ENCODE assay signal across 15 cellular contexts in the genomic region with DNA sequence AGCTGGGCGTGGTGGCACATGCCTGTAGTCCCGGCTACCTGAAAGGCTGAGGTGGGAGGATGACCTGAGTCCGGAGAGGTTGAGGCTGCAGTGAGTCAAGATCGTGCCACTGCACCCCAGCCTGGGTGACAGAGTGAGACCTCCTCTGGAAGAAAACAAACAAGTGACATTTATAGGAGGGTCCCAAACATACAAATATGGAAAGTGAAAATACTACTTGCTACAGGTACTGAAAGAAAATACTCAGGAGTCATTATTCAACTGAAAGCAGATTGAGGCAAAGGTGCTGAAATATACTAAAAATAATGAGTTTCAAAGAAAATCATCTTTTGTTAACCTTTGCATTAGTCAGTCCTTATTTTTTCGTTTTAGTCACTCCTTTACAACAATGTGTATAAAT. TPM values are rescaled to one million over a fixed set of nuclear protein-coding genes. Genes with fewer than 3 reads are reported as not detected.
A peak's percentile ranks its signal among the peaks of the same experiment; 100 is the strongest.
DNase-seq lines count a peak whose midpoint lies in the region; ATAC-seq and TF ChIP-seq lines count a peak whose summit lies in the region.
"Had no signal": no experiment of that assay in that cellular context is flagged by ENCODE, and none has a peak within 500 bp of the region (broad histone marks: within the 10 kb centered on the region; RNA-seq: fewer than 3 reads in every experiment).

No MANE protein-coding gene starts in this region.

- TF ChIP-seq CTCF in HL-60 (IDR thresholded peaks at IDR 0.05; ENCODE audit: insufficient read depth, low read length), result no peak

- H3K4me3 Mint-ChIP-seq in activated CD4-positive, alpha-beta T cell treated with anti-CD3 and anti-CD28 coated beads, Interleukin-2, amount 10 ng/mL, durations not matched to agents 24 days and 14 days, result peak overlapping the region; percentile 39
- H3K4me3 Mint-ChIP-seq: IgD-negative memory B cell had no signal

- no peaks in the 10 kb centered on the region for H3K27me3 Mint-ChIP-seq in activated CD4-positive, alpha-beta T cell treated with anti-CD3 and anti-CD28 coated beads, Interleukin-2, amount 10 ng/mL, durations not matched to agents 24 days and 14 days
- H3K27me3 Mint-ChIP-seq: IgD-negative memory B cell had no signal

- H3K9me3 Mint-ChIP-seq in activated CD4-positive, alpha-beta T cell treated with anti-CD3 and anti-CD28 coated beads, Interleukin-2, amount 10 ng/mL, durations not matched to agents 24 days and 14 days, result peaks cover 6% of the 10 kb centered on the region
- H3K9me3 Mint-ChIP-seq: IgD-negative memory B cell had no signal

- H3K36me3 Mint-ChIP-seq in activated CD4-positive, alpha-beta T cell treated with anti-CD3 and anti-CD28 coated beads, Interleukin-2, amount 10 ng/mL, durations not matched to agents 24 days and 14 days (ENCODE audit: low read depth), result peaks cover 30% of the 10 kb centered on the region
- H3K36me3 Mint-ChIP-seq: IgD-negative memory B cell had no signal

- no peak overlapping the region for H3K4me3 ChIP-seq in HL-60 (replicated peaks; ENCODE audit: insufficient read depth, low read length)
- H3K4me3 ChIP-seq: dorsolateral prefrontal cortex, SJSA1, thyroid gland had no signal

- peak overlapping the region; percentile 1 for H3K27ac ChIP-seq in HL-60 (replicated peaks)
- H3K27ac ChIP-seq: SJSA1 had no signal

- H3K4me1 Mint-ChIP-seq in activated CD4-positive, alpha-beta T cell treated with anti-CD3 and anti-CD28 coated beads, Interleukin-2, amount 10 ng/mL, durations not matched to agents 24 days and 14 days, result peaks cover 46% of the 10 kb centered on the region

- intact Hi-C loops in activated CD4-positive, alpha-beta T cell treated with anti-CD3 and anti-CD28 coated beads, Interleukin-2, amount 10 ng/mL, durations not matched to agents 24 days and 14 days (cut with micrococcal nuclease), result loop anchor here (2.0 kb wide), 2 partner anchors 24 to 50 kb away; no protein-coding TSS in a partner anchor

- no peaks in the 10 kb centered on the region for H3K27me3 ChIP-seq in HL-60 (ENCODE audit: insufficient read depth, poor library complexity, severe bottlenecking)
- H3K27me3 ChIP-seq: dorsolateral prefrontal cortex, SJSA1, thyroid gland had no signal

- ATAC-seq in GM21576 (IDR thresholded peaks at IDR 0.05; ENCODE audit: unreplicated experiment) (peak; percentile 61), GM19395 (IDR thresholded peaks at IDR 0.05; ENCODE audit: unreplicated experiment) (no peak), GM19328 (IDR thresholded peaks at IDR 0.05; ENCODE audit: unreplicated experiment) (no peak), HG03469 (IDR thresholded peaks at IDR 0.05; ENCODE audit: unreplicated experiment) (no peak)

- H3K27ac Mint-ChIP-seq in activated CD4-positive, alpha-beta T cell treated with anti-CD3 and anti-CD28 coated beads, Interleukin-2, amount 10 ng/mL, durations not matched to agents 24 days and 14 days, result peak overlapping the region; percentile 88

- no peak for DNase-seq in activated CD4-positive, alpha-beta T cell treated with anti-CD3 and anti-CD28 coated beads, Interleukin-2, amount 10 ng/mL, durations not matched to agents 24 days and 14 days
- no peak for DNase-seq in activated CD4-positive, alpha-beta T cell treated with anti-CD3 and anti-CD28 coated beads, Interleukin-2, amount 50 U/mL, for 1 hour
- DNase-seq in HL-60 (ENCODE audit: low read depth in 1 of 2, low spot score in 1 of 2), result no peak
- peak; percentile 2 to 7 for DNase-seq in stimulated activated CD8-positive, alpha-beta memory T cell treated with anti-CD3 and anti-CD28 coated beads, Interleukin-15, amount 100 ng/mL, for 48 hours (ENCODE audit: low read depth in 2 of 2)
- DNase-seq: activated CD4-positive, alpha-beta T cell treated with anti-CD3 and anti-CD28 coated beads, Interleukin-2, amount 50 U/mL, for 4 hours; dorsolateral prefrontal cortex; NCI-H1417; retina; thyroid gland had no signal

RNA-seq across cellular contexts. Expression of gene ETV6, which starts 53.5 kb away (rescaled TPM):
- 114 and 119 TPM in 2 replicates for total RNA-seq in activated CD4-positive, alpha-beta T cell treated with anti-CD3 and anti-CD28 coated beads, Interleukin-2, amount 10 ng/mL, durations not matched to agents 24 days and 14 days

Comparison
In these comparisons a context has a peak if more than half of its experiments do, and no peak if none do; other contexts are left out.
1. DNase-seq: peak in stimulated activated CD8-positive, alpha-beta memory T cell treated with anti-CD3 and anti-CD28 coated beads, Interleukin-15, amount 100 ng/mL, for 48 hours (2 of 2); none in activated CD4-positive, alpha-beta T cell treated with anti-CD3 and anti-CD28 coated beads, Interleukin-2, amount 10 ng/mL, durations not matched to agents 24 days and 14 days (single experiment), activated CD4-positive, alpha-beta T cell treated with anti-CD3 and anti-CD28 coated beads, Interleukin-2, amount 50 U/mL, for 1 hour (single experiment) and HL-60 (0 of 2).